Comparison of ENCODE assay signal across 10 cellular contexts in genomic region chr20:5835870-5836269, GRCh38.
A peak's percentile ranks its signal among the peaks of the same experiment; 100 is the strongest.
DNase-seq lines count a peak whose midpoint lies in the region; ATAC-seq and TF ChIP-seq lines count a peak whose summit lies in the region.
"Had no signal": no experiment of that assay in that cellular context is flagged by ENCODE, and none has a peak within 500 bp of the region (broad histone marks: within the 10 kb centered on the region; RNA-seq: fewer than 3 reads in every experiment).

No MANE protein-coding gene starts in this region.

- no peaks in the 10 kb centered on the region; the same call in 1 of the 2 replicates for H3K27me3 ChIP-seq in BJ (ENCODE audit: control insufficient read depth, insufficient read depth, low read length)

- peak; percentile 14 for DNase-seq in BJ (ENCODE audit: low read depth)
- peak; percentile 50 for DNase-seq in HT1080 (ENCODE audit: low read depth)
- DNase-seq in central memory CD4-positive, alpha-beta T cell, result peak; percentile 79
- DNase-seq in lung microvascular endothelial cell (ENCODE audit: low read depth in 2 of 2), result peak; percentile 70 to 77
- no peak for DNase-seq in anterior cingulate cortex (lab: John Stamatoyannopoulos, UW)
- no peak for DNase-seq in NCI-H1417 (lab: John Stamatoyannopoulos, UW)
- DNase-seq in pons (ENCODE audit: low spot score), result no peak
- DNase-seq: amniotic stem cell, NCI-H2081 treated with DMSO at 0.1 percent for 48 hours had no signal

- POLR2A ChIA-PET in BJ (lab: Charles Lee), result no interaction called here

- H3K4me3 ChIP-seq in BJ (ENCODE audit: low read depth, low read length), result no peak overlapping the region

- TF ChIP-seq CTCF in BJ (IDR thresholded peaks at IDR 0.05; ENCODE audit: insufficient read depth, low read depth, low read length), result no peak

- CTCF ChIA-PET in BJ (lab: Yijun Ruan, JAX), result interaction anchor here (1.6 kb wide), 1 partner anchor 26 kb away, joined by 7 read pairs; no protein-coding TSS in a partner anchor

- no peaks in the 10 kb centered on the region for H3K36me3 ChIP-seq in BJ (ENCODE audit: control insufficient read depth, insufficient read depth, low read length)

- no peak for ATAC-seq in GM21576 (IDR thresholded peaks at IDR 0.05; ENCODE audit: unreplicated experiment)

Comparison
In these comparisons a context has a peak if more than half of its experiments do, and no peak if none do; other contexts are left out.
1. DNase-seq: peak in BJ (single experiment), HT1080 (single experiment), central memory CD4-positive, alpha-beta T cell (single experiment) and lung microvascular endothelial cell (2 of 2); none in anterior cingulate cortex (0 of 58), NCI-H1417 (0 of 3) and pons (single experiment).